In the genomic region with DNA sequence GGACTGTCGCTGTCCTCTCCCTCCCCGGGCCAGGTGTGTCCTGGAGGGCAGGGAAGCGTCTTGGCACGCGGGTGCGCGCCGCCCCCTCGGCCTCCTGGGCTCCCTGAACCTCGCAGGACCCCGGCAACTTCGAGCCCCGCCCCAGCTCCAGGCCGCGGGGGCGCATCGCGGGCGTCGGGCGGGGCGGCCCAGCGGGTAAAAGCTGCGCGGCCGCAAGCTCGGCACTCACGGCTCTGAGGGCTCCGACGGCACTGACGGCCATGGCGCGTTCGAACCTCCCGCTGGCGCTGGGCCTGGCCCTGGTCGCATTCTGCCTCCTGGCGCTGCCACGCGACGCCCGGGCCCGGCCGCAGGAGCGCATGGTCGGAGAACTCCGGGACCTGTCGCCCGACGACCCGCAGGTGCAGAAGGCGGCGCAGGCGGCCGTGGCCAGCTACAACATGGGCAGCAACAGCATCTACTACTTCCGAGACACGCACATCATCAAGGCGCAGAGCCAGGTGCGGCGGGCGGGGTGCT, we compare ENCODE assay signal across 1 cellular context.
TF ChIP-seq lines count a peak whose summit lies in the region.

A gene with protein sequence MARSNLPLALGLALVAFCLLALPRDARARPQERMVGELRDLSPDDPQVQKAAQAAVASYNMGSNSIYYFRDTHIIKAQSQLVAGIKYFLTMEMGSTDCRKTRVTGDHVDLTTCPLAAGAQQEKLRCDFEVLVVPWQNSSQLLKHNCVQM (plus strand): TSS at position 224 of the 519 bp plus-strand sequence. CDS start 37 bp downstream, at position 261.

TF ChIP-seq in HepG2, 621 proteins besides CTCF, POLR2A, EP300 and RAD21:
- TF ChIP-seq, protein P1, sequence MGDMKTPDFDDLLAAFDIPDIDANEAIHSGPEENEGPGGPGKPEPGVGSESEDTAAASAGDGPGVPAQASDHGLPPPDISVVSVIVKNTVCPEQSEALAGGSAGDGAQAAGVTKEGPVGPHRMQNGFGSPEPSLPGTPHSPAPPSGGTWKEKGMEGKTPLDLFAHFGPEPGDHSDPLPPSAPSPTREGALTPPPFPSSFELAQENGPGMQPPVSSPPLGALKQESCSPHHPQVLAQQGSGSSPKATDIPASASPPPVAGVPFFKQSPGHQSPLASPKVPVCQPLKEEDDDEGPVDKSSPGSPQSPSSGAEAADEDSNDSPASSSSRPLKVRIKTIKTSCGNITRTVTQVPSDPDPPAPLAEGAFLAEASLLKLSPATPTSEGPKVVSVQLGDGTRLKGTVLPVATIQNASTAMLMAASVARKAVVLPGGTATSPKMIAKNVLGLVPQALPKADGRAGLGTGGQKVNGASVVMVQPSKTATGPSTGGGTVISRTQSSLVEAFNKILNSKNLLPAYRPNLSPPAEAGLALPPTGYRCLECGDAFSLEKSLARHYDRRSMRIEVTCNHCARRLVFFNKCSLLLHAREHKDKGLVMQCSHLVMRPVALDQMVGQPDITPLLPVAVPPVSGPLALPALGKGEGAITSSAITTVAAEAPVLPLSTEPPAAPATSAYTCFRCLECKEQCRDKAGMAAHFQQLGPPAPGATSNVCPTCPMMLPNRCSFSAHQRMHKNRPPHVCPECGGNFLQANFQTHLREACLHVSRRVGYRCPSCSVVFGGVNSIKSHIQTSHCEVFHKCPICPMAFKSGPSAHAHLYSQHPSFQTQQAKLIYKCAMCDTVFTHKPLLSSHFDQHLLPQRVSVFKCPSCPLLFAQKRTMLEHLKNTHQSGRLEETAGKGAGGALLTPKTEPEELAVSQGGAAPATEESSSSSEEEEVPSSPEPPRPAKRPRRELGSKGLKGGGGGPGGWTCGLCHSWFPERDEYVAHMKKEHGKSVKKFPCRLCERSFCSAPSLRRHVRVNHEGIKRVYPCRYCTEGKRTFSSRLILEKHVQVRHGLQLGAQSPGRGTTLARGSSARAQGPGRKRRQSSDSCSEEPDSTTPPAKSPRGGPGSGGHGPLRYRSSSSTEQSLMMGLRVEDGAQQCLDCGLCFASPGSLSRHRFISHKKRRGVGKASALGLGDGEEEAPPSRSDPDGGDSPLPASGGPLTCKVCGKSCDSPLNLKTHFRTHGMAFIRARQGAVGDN (CRISPR knock-in tag; IDR thresholded peaks at IDR 0.05), result 0 out of 2 replicates have a peak, but pooled peaks have one; percentile 11
- TF ChIP-seq ZNF232 (CRISPR knock-in tag; IDR thresholded peaks at IDR 0.05; ENCODE audit: borderline replicate concordance) (no peak), NBN (conservative IDR thresholded peaks at IDR 0.05) (no peak), ZNF777 (CRISPR knock-in tag; IDR thresholded peaks at IDR 0.05) (peak; percentile 37; the same call in 1 of the 2 replicates), ZNF432 (CRISPR knock-in tag; IDR thresholded peaks at IDR 0.05; ENCODE audit: borderline replicate concordance) (no peak), SMAD9 (CRISPR knock-in tag; IDR thresholded peaks at IDR 0.05) (no peak)
- TF ChIP-seq, protein P2, sequence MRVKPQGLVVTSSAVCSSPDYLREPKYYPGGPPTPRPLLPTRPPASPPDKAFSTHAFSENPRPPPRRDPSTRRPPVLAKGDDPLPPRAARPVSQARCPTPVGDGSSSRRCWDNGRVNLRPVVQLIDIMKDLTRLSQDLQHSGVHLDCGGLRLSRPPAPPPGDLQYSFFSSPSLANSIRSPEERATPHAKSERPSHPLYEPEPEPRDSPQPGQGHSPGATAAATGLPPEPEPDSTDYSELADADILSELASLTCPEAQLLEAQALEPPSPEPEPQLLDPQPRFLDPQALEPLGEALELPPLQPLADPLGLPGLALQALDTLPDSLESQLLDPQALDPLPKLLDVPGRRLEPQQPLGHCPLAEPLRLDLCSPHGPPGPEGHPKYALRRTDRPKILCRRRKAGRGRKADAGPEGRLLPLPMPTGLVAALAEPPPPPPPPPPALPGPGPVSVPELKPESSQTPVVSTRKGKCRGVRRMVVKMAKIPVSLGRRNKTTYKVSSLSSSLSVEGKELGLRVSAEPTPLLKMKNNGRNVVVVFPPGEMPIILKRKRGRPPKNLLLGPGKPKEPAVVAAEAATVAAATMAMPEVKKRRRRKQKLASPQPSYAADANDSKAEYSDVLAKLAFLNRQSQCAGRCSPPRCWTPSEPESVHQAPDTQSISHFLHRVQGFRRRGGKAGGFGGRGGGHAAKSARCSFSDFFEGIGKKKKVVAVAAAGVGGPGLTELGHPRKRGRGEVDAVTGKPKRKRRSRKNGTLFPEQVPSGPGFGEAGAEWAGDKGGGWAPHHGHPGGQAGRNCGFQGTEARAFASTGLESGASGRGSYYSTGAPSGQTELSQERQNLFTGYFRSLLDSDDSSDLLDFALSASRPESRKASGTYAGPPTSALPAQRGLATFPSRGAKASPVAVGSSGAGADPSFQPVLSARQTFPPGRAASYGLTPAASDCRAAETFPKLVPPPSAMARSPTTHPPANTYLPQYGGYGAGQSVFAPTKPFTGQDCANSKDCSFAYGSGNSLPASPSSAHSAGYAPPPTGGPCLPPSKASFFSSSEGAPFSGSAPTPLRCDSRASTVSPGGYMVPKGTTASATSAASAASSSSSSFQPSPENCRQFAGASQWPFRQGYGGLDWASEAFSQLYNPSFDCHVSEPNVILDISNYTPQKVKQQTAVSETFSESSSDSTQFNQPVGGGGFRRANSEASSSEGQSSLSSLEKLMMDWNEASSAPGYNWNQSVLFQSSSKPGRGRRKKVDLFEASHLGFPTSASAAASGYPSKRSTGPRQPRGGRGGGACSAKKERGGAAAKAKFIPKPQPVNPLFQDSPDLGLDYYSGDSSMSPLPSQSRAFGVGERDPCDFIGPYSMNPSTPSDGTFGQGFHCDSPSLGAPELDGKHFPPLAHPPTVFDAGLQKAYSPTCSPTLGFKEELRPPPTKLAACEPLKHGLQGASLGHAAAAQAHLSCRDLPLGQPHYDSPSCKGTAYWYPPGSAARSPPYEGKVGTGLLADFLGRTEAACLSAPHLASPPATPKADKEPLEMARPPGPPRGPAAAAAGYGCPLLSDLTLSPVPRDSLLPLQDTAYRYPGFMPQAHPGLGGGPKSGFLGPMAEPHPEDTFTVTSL (CRISPR knock-in tag; IDR thresholded peaks at IDR 0.05; ENCODE audit: borderline replicate concordance), result no peak
